17 cellular contexts compared by ENCODE assay signal in the genomic region with DNA sequence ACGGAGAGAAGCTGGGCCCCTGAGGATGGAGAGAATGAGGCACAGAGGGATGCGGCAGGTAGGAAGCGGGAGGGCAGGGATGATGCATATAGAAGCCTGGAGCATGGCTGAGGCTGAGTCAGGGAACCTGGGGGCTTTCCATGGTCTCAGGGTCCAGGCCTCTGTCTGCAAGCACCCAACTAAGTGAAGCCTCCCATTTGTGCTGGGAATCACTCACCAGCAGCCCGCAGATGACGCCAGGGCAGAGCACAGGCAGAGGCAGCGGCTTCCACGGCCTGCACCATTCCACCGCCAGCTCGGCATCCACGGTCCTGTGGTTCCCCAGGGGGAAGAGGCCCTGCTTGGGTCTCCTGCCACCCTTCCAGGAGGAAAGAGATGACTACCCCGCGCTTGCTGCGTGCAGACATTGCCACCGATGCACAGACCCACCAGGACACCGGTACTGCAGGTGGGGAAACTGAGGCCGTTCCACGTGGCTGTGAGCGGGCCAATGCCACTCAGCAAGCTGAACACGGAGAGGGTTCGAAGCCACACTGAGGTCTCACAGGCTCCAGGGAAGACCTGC.
DNase-seq lines count a peak whose midpoint lies in the region; ATAC-seq, FAIRE-seq and TF ChIP-seq lines count a peak whose summit lies in the region.
"Had no signal": no experiment of that assay in that cellular context is flagged by ENCODE, and none has a peak within 500 bp of the region (broad histone marks: within the 10 kb centered on the region; RNA-seq: fewer than 3 reads in every experiment).

No MANE protein-coding gene starts in this region.

- H3K36me3 Mint-ChIP-seq in CD8-positive, alpha-beta T cell = peaks cover 21% of the 10 kb centered on the region
- peaks cover 14% of the 10 kb centered on the region for H3K36me3 Mint-ChIP-seq in brain
- H3K36me3 Mint-ChIP-seq in mesothelial cell of epicardium = peaks cover 4% of the 10 kb centered on the region

- H3K4me3 Mint-ChIP-seq in CD8-positive, alpha-beta T cell = no peak overlapping the region
- H3K4me3 Mint-ChIP-seq in brain = no peak overlapping the region
- H3K4me3 Mint-ChIP-seq in mesothelial cell of epicardium = no peak overlapping the region
- H3K4me3 Mint-ChIP-seq: CD4-positive, alpha-beta memory T cell had no signal

- peaks cover 80% of the 10 kb centered on the region for H3K4me1 ChIP-seq in BLaER1
- H3K4me1 ChIP-seq in CD8-positive, alpha-beta T cell (ENCODE audit: insufficient read depth, low read length) = peaks cover 16% of the 10 kb centered on the region

- H3K27ac Mint-ChIP-seq in CD8-positive, alpha-beta T cell = peak overlapping the region; percentile 45
- H3K27ac Mint-ChIP-seq in brain (peak overlapping the region in 3 of 5 experiments; percentile 9 to 52 (median 46)), mesothelial cell of epicardium (peak overlapping the region; percentile 34)

- H3K9ac ChIP-seq in BLaER1 = no peak overlapping the region
- H3K9ac ChIP-seq: GM23248 had no signal

- H3K4me3 ChIP-seq in BLaER1 (no peak overlapping the region), coronary artery (no peak overlapping the region)
- no peak overlapping the region for H3K4me3 ChIP-seq in CD8-positive, alpha-beta T cell (ENCODE audit: low read depth, low read length)
- H3K4me3 ChIP-seq: GM23248 had no signal

- H3K9me3 ChIP-seq in BLaER1 = no peaks in the 10 kb centered on the region
- no peaks in the 10 kb centered on the region for H3K9me3 ChIP-seq in CD8-positive, alpha-beta T cell (ENCODE audit: low read length)

- H3K9me3 Mint-ChIP-seq in CD8-positive, alpha-beta T cell = no peaks in the 10 kb centered on the region
- H3K9me3 Mint-ChIP-seq in brain (no peaks in the 10 kb centered on the region), mesothelial cell of epicardium (no peaks in the 10 kb centered on the region)
- H3K9me3 Mint-ChIP-seq: CD4-positive, alpha-beta memory T cell had no signal

- peak overlapping the region; percentile 34 for H3K4me2 ChIP-seq in BLaER1

- intact Hi-C loops in CD8-positive, alpha-beta T cell (cut with DNase I, micrococcal nuclease) = loop anchor here in 1 of 2 experiments (1.0 kb wide), 1 partner anchor 18 kb away; no protein-coding TSS in a partner anchor

- CTCF ChIA-PET in CD8-positive, alpha-beta T cell (lab: Charles Lee) = no interaction called here

- H3K4me1 Mint-ChIP-seq in CD8-positive, alpha-beta T cell (ENCODE audit: low read depth) = peaks cover 31% of the 10 kb centered on the region
- H3K4me1 Mint-ChIP-seq in brain (peaks cover 28% of the 10 kb centered on the region), mesothelial cell of epicardium (peaks cover 19% of the 10 kb centered on the region)

- no peak for DNase-seq in CD8-positive, alpha-beta T cell
- DNase-seq in mesothelial cell of epicardium (ENCODE audit: low spot score in 2 of 2, unreplicated experiment in 2 of 2) = no peak
- no peak for DNase-seq in frontal cortex (ENCODE audit: low spot score in 2 of 2)
- no peak for DNase-seq in coronary artery (ENCODE audit: low spot score)
- DNase-seq: DND-41, GM23248, NCI-H1436, NCI-H2081, NCI-H510A, SHP77 had no signal

- H3K27ac ChIP-seq in BLaER1 = no peak overlapping the region; the same call in 1 of the 2 replicates
- no peak overlapping the region for H3K27ac ChIP-seq in CD8-positive, alpha-beta T cell (ENCODE audit: low read depth, low read length)
- H3K27ac ChIP-seq in coronary artery = no peak overlapping the region
- H3K27ac ChIP-seq: GM23248 had no signal

- peaks cover 74% of the 10 kb centered on the region for H3K36me3 ChIP-seq in BLaER1
- H3K36me3 ChIP-seq in CD8-positive, alpha-beta T cell (ENCODE audit: insufficient read depth, low read length) = no peaks in the 10 kb centered on the region

- no peak for ATAC-seq in CD8-positive, alpha-beta T cell
- no peak for ATAC-seq in GM21786 (IDR thresholded peaks at IDR 0.05; ENCODE audit: unreplicated experiment)
- ATAC-seq: Panc1, SK-N-SH treated with all-trans-retinoic acid at 6 μM for 48 hours had no signal

- no peak for FAIRE-seq in frontal cortex (lab: Jason Lieb, UNC)
- FAIRE-seq: G401.6 had no signal

- POLR2A ChIA-PET in CD8-positive, alpha-beta T cell (lab: Charles Lee) = no interaction called here

- peaks cover 100% of the 10 kb centered on the region for H4K20me1 ChIP-seq in BLaER1

- TF ChIP-seq CTCF in CD8-positive, alpha-beta T cell (IDR thresholded peaks at IDR 0.05) = no peak
- TF ChIP-seq CTCF in brain (conservative IDR thresholded peaks at IDR 0.05) (no peak), mesothelial cell of epicardium (IDR thresholded peaks at IDR 0.05; ENCODE audit: unreplicated experiment) (no peak), coronary artery (IDR thresholded peaks at IDR 0.05) (no peak)

- H3K27me3 Mint-ChIP-seq in CD8-positive, alpha-beta T cell (ENCODE audit: low read depth) = no peaks in the 10 kb centered on the region
- no peaks in the 10 kb centered on the region for H3K27me3 Mint-ChIP-seq in brain
- no peaks in the 10 kb centered on the region for H3K27me3 Mint-ChIP-seq in mesothelial cell of epicardium (ENCODE audit: low read depth)
- H3K27me3 Mint-ChIP-seq: CD4-positive, alpha-beta memory T cell had no signal

- H3K27me3 ChIP-seq in BLaER1 = no peaks in the 10 kb centered on the region
- H3K27me3 ChIP-seq in CD8-positive, alpha-beta T cell (ENCODE audit: insufficient read depth, low read length) = no peaks in the 10 kb centered on the region
